In genomic region chr11:130872961-130873360, GRCh38 we compare ENCODE assay signal across 12 cellular contexts. TPM values are rescaled to one million over a fixed set of nuclear protein-coding genes. Genes with fewer than 3 reads are reported as not detected.
DNase-seq lines count a peak whose midpoint lies in the region; ATAC-seq and TF ChIP-seq lines count a peak whose summit lies in the region.
"Had no signal": no experiment of that assay in that cellular context is flagged by ENCODE, and none has a peak within 500 bp of the region (broad histone marks: within the 10 kb centered on the region; RNA-seq: fewer than 3 reads in every experiment).

No MANE protein-coding gene starts in this region.

- H3K36me3 ChIP-seq in fibroblast of lung (ENCODE audit: control insufficient read depth, insufficient read depth, low read length), result peaks cover 15% of the 10 kb centered on the region

- H3K4me3 ChIP-seq in AG09309 (ENCODE audit: control insufficient read depth, low read depth, low read length) (no peak overlapping the region), fibroblast of lung (replicated peaks in 1 of 4; ENCODE audit: control extremely low read depth in 1 of 4, insufficient read depth in 1 of 4, low read depth in 3 of 4, low read length in 4 of 4) (no peak overlapping the region)

- no peaks in the 10 kb centered on the region for H3K27me3 ChIP-seq in fibroblast of lung (ENCODE audit: control insufficient read depth, insufficient read depth, low read length)

- peak overlapping the region; percentile 7 for H2AFZ ChIP-seq in fibroblast of lung (ENCODE audit: low read length)

- no peaks in the 10 kb centered on the region for H4K20me1 ChIP-seq in fibroblast of lung (ENCODE audit: control insufficient read depth, extremely low read depth, insufficient read depth, low read length)

- H3K79me2 ChIP-seq in fibroblast of lung (ENCODE audit: control insufficient read depth, insufficient read depth, low read length), result no peaks in the 10 kb centered on the region

- H3K36me3 Mint-ChIP-seq in natural killer cell treated with Interleukin-12 subunit alpha and Interleukin-12 subunit beta and Interleukin-15 and Interleukin-18, amount 100 ng/mL, for 72 hours, result peaks cover 5% of the 10 kb centered on the region

- H3K9me3 Mint-ChIP-seq in natural killer cell treated with Interleukin-12 subunit alpha and Interleukin-12 subunit beta and Interleukin-15 and Interleukin-18, amount 100 ng/mL, for 72 hours, result no peaks in the 10 kb centered on the region
- H3K9me3 Mint-ChIP-seq: central memory CD8-positive, alpha-beta T cell; naive B cell had no signal

- no peak overlapping the region for H3K27ac Mint-ChIP-seq in natural killer cell treated with Interleukin-12 subunit alpha and Interleukin-12 subunit beta and Interleukin-15 and Interleukin-18, amount 100 ng/mL, for 72 hours

- H3K27me3 Mint-ChIP-seq in natural killer cell treated with Interleukin-12 subunit alpha and Interleukin-12 subunit beta and Interleukin-15 and Interleukin-18, amount 100 ng/mL, for 72 hours, result no peaks in the 10 kb centered on the region
- H3K27me3 Mint-ChIP-seq: central memory CD8-positive, alpha-beta T cell; naive B cell had no signal

- DNase-seq in AG09309 (ENCODE audit: low read depth), result peak; percentile 50
- DNase-seq in T1000 (lab: John Stamatoyannopoulos, UW), result peak; percentile 12
- peak; percentile 83 to 90 for DNase-seq in fibroblast of lung (ENCODE audit: low read depth in 2 of 2)
- DNase-seq in renal cortical epithelial cell (ENCODE audit: low read depth), result peak; percentile 90
- DNase-seq in natural killer cell treated with Interleukin-12 subunit alpha and Interleukin-12 subunit beta and Interleukin-15 and Interleukin-18, amount 100 ng/mL, for 72 hours (ENCODE audit: low spot score), result no peak
- no peak for DNase-seq in NCI-H2029 treated with DMSO at 0.1 percent for 48 hours (lab: John Stamatoyannopoulos, UW)
- DNase-seq: naive B cell; NK-92 treated with Interleukin-12 subunit alpha and Interleukin-12 subunit beta, amount 100 ng/mL, for 24 hours; T-helper 1 cell had no signal

- TF ChIP-seq CTCF in AG09309 (IDR thresholded peaks at IDR 0.05; ENCODE audit: control insufficient read depth, insufficient read depth, low read depth, low read length, missing control alignments), result no peak
- TF ChIP-seq CTCF in fibroblast of lung (conservative IDR thresholded peaks at IDR 0.05 in 1 of 2, IDR thresholded peaks at IDR 0.05 in 1 of 2; ENCODE audit: low read depth in 1 of 2, low read length in 2 of 2), result no peak

- H3K4me3 Mint-ChIP-seq in natural killer cell treated with Interleukin-12 subunit alpha and Interleukin-12 subunit beta and Interleukin-15 and Interleukin-18, amount 100 ng/mL, for 72 hours, result no peak overlapping the region
- H3K4me3 Mint-ChIP-seq: central memory CD8-positive, alpha-beta T cell; naive B cell had no signal

- H3K9me3 ChIP-seq in fibroblast of lung (ENCODE audit: control insufficient read depth, insufficient read depth, low read depth, low read length), result no peaks in the 10 kb centered on the region

- H3K4me2 ChIP-seq in fibroblast of lung (ENCODE audit: extremely low read depth, insufficient read depth, low read length), result no peak overlapping the region

- ATAC-seq in HG03097 (IDR thresholded peaks at IDR 0.05; ENCODE audit: low FRiP score, unreplicated experiment) (no peak), HG02938 (IDR thresholded peaks at IDR 0.05; ENCODE audit: unreplicated experiment) (no peak)
- ATAC-seq in natural killer cell treated with Interleukin-12 subunit alpha and Interleukin-12 subunit beta and Interleukin-15 and Interleukin-18, amount 100 ng/mL, for 72 hours, result no peak

- peaks cover 0 to 2% of the 10 kb centered on the region in 2 donors for H3K4me1 Mint-ChIP-seq in natural killer cell treated with Interleukin-12 subunit alpha and Interleukin-12 subunit beta and Interleukin-15 and Interleukin-18, amount 100 ng/mL, for 72 hours (ENCODE audit: low read depth in 2 of 2)
- H3K4me1 Mint-ChIP-seq: central memory CD8-positive, alpha-beta T cell; naive B cell had no signal

- H3K27ac ChIP-seq in fibroblast of lung (ENCODE audit: insufficient read depth, low read length), result peak overlapping the region; percentile 81

- peak overlapping the region; percentile 1 for H3K9ac ChIP-seq in fibroblast of lung (ENCODE audit: insufficient read depth, low read length)

- H3K4me1 ChIP-seq in fibroblast of lung (ENCODE audit: control insufficient read depth, extremely low read depth, insufficient read depth, low read length), result peaks cover 11% of the 10 kb centered on the region

RNA-seq across cellular contexts. Expression of gene SNX19, which starts 43.3 kb away (rescaled TPM):
- total RNA-seq in fibroblast of lung (70.6 and 91.7 TPM in 2 replicates), renal cortical epithelial cell (39.9 and 175 TPM in 2 replicates)
- 58.9 and 76.6 TPM in 2 replicates for polyA plus RNA-seq in fibroblast of lung
- 32.4 and 58.1 TPM in 2 replicates for polyA plus RNA-seq in fibroblast of lung (2012)
- 222 and 271 TPM in 2 replicates for polyA minus RNA-seq in fibroblast of lung (ENCODE audit: low replicate concordance)
- total RNA-seq in natural killer cell treated with Interleukin-12 subunit alpha and Interleukin-12 subunit beta and Interleukin-15 and Interleukin-18, amount 100 ng/mL, for 72 hours, result 10 to 100 TPM; 62.2 to 68.8 TPM

Comparison
In these comparisons a context has a peak if more than half of its experiments do, and no peak if none do; other contexts are left out.
1. DNase-seq: peak in AG09309 (single experiment), T1000 (single experiment), fibroblast of lung (2 of 2) and renal cortical epithelial cell (single experiment); none in natural killer cell treated with Interleukin-12 subunit alpha and Interleukin-12 subunit beta and Interleukin-15 and Interleukin-18, amount 100 ng/mL, for 72 hours (single experiment) and NCI-H2029 treated with DMSO at 0.1 percent for 48 hours (single experiment).